In the genomic region with DNA sequence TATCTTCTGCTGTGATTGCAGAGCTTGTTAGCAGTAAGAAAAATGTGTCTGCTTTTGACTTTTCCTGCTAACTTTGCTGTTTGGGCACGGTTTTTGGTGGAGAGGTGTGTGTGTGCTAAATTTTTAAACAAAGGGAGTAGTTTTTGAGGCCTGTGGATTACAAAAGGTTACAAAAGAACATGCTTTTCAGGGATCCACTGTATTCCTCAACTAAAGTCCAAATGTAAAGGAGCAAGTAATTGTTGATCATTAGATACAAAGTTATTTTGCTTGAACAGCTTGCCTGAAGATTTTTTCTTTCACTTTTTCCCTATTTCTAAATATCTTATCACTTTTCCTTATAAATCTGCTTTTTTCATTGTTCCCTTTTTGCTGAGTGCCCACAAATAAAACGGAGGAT, we compare ENCODE assay signal across 11 cellular contexts. TPM values are rescaled to one million over a fixed set of nuclear protein-coding genes. Genes with fewer than 3 reads are reported as not detected.
DNase-seq lines count a peak whose midpoint lies in the region; ATAC-seq and TF ChIP-seq lines count a peak whose summit lies in the region.
"Had no signal": no experiment of that assay in that cellular context is flagged by ENCODE, and none has a peak within 500 bp of the region (broad histone marks: within the 10 kb centered on the region; RNA-seq: fewer than 3 reads in every experiment).

No MANE protein-coding gene starts in this region.

- no peaks in the 10 kb centered on the region for H3K27me3 ChIP-seq in PC-9 (ENCODE audit: insufficient read depth, low read depth)
- no peaks in the 10 kb centered on the region for H3K27me3 ChIP-seq in gastrocnemius medialis

- peak overlapping the region; percentile 98 for H3K4me3 ChIP-seq in PC-9
- no peak overlapping the region for H3K4me3 ChIP-seq in gastrocnemius medialis

- H3K4me1 Mint-ChIP-seq in activated T-cell treated with anti-CD3 and anti-CD28 coated beads, Interleukin-2, amount 50 U/mL, for 24 hours (ENCODE audit: low read depth), result peaks cover 67% of the 10 kb centered on the region

- peak overlapping the region; percentile 92 for H3K4me2 ChIP-seq in PC-9

- peak overlapping the region; percentile 91 for H3K4me3 Mint-ChIP-seq in activated T-cell treated with anti-CD3 and anti-CD28 coated beads, Interleukin-2, amount 50 U/mL, for 24 hours

- no peak overlapping the region for H3K27ac ChIP-seq in PC-9
- H3K27ac ChIP-seq in epithelial cell of prostate, result peak overlapping the region; percentile 92
- H3K27ac ChIP-seq in gastrocnemius medialis, result peak overlapping the region in 3 of 4 donors; percentile 96 to 98 (median 98)

- CTCF ChIA-PET in PC-9 (lab: Charles Lee), result no interaction called here

- H3K4me1 ChIP-seq in PC-9 (replicated peaks; ENCODE audit: insufficient read depth) (peaks cover 20% of the 10 kb centered on the region), gastrocnemius medialis (peaks cover 31 to 40% of the 10 kb centered on the region in 2 donors)

- H3K36me3 ChIP-seq in PC-9 (ENCODE audit: low read depth) (peaks cover 50% of the 10 kb centered on the region), gastrocnemius medialis (peaks cover 0 to 53% of the 10 kb centered on the region in 2 donors)

- ATAC-seq in gastrocnemius medialis, result no peak

- TF ChIP-seq CTCF in PC-9 (conservative IDR thresholded peaks at IDR 0.05), result no peak
- TF ChIP-seq CTCF in gastrocnemius medialis (IDR thresholded peaks at IDR 0.05 in 4 of 5, conservative IDR thresholded peaks at IDR 0.05 in 1 of 5), result no peak

- no peaks in the 10 kb centered on the region for H3K9me3 ChIP-seq in PC-9 (ENCODE audit: insufficient read depth, low read depth)
- no peaks in the 10 kb centered on the region for H3K9me3 ChIP-seq in gastrocnemius medialis

- DNase-seq in activated T-cell treated with anti-CD3 and anti-CD28 coated beads, Interleukin-2, amount 50 U/mL, for 24 hours, result no peak
- no peak for DNase-seq in activated T-cell treated with anti-CD3 and anti-CD28 coated beads, Interleukin-2, amount 50 U/mL, for 48 hours
- DNase-seq in PC-9 (no peak), epithelial cell of prostate (ENCODE audit: low read depth, low spot score) (no peak), gastrocnemius medialis (no peak), inferior parietal cortex (ENCODE audit: extremely low spot score) (no peak), ureter (ENCODE audit: low spot score) (no peak), COLO668 (lab: John Stamatoyannopoulos, UW; ENCODE audit: unreplicated experiment) (no peak)
- DNase-seq: H7, hippocampal formation, NCI-H446 treated with DMSO at 0.1 percent for 48 hours had no signal

- TSS peak; percentile 47 for BruUV-seq in PC-9 (replicated peaks; lab: Mats Ljungman, UMichigan)

- peaks cover 54% of the 10 kb centered on the region for H3F3A ChIP-seq in PC-9 (ENCODE audit: insufficient read depth, low read depth)

- intact Hi-C loops in PC-9 (cut with micrococcal nuclease; ENCODE audit: unreplicated experiment) (no loop called here), gastrocnemius medialis (cut with DNase I; ENCODE audit: low total_unique reads) (no loop called here)

- H3K36me3 Mint-ChIP-seq in activated T-cell treated with anti-CD3 and anti-CD28 coated beads, Interleukin-2, amount 50 U/mL, for 24 hours (ENCODE audit: low read depth), result peaks cover 70% of the 10 kb centered on the region

- H3K9me3 Mint-ChIP-seq in activated T-cell treated with anti-CD3 and anti-CD28 coated beads, Interleukin-2, amount 50 U/mL, for 24 hours, result no peaks in the 10 kb centered on the region

- H3K27me3 Mint-ChIP-seq in activated T-cell treated with anti-CD3 and anti-CD28 coated beads, Interleukin-2, amount 50 U/mL, for 24 hours, result no peaks in the 10 kb centered on the region

- no peak overlapping the region for H2AFZ ChIP-seq in PC-9

- in situ Hi-C loops in gastrocnemius medialis (cut with MboI; ENCODE audit: low sequenced_read_pairs in 4 of 4), result loop anchor here in 1 of 4 donors (25.0 kb wide), 1 partner anchor 136 kb away; no protein-coding TSS in a partner anchor

- peak overlapping the region; percentile 98 for H3K27ac Mint-ChIP-seq in activated T-cell treated with anti-CD3 and anti-CD28 coated beads, Interleukin-2, amount 50 U/mL, for 24 hours

- TF ChIP-seq POLR2A in gastrocnemius medialis (IDR thresholded peaks at IDR 0.05), result no peak

- POLR2A ChIA-PET in PC-9 (lab: Charles Lee; ENCODE audit: unreplicated experiment), result no interaction called here

- no peaks in the 10 kb centered on the region for H3K9me2 ChIP-seq in PC-9 (ENCODE audit: insufficient read depth)

- peaks cover 75% of the 10 kb centered on the region for H3K79me2 ChIP-seq in PC-9 (ENCODE audit: low read depth)

- H4K20me1 ChIP-seq in PC-9 (ENCODE audit: insufficient read depth), result peaks cover 50% of the 10 kb centered on the region

RNA-seq across cellular contexts. Expression of gene KPNB1, which starts 2.0 kb away (rescaled TPM):
- total RNA-seq in PC-9 (2021), result 305 and 306 TPM in 2 replicates
- 100 to 1,000 TPM; 170 to 238 (median 211) TPM for total RNA-seq in gastrocnemius medialis
- total RNA-seq in ureter, result 352 TPM

RNA-seq across cellular contexts. Expression of gene TBKBP1, which starts 42.3 kb away (rescaled TPM):
- 3.3 and 4.9 TPM in 2 replicates for total RNA-seq in PC-9 (2021)
- 10 to 100 TPM; 15.9 to 28.0 (median 23.0) TPM for total RNA-seq in gastrocnemius medialis
- total RNA-seq in ureter, result 9.2 TPM
